ENCODE assay signal across 14 cellular contexts in the genomic region with DNA sequence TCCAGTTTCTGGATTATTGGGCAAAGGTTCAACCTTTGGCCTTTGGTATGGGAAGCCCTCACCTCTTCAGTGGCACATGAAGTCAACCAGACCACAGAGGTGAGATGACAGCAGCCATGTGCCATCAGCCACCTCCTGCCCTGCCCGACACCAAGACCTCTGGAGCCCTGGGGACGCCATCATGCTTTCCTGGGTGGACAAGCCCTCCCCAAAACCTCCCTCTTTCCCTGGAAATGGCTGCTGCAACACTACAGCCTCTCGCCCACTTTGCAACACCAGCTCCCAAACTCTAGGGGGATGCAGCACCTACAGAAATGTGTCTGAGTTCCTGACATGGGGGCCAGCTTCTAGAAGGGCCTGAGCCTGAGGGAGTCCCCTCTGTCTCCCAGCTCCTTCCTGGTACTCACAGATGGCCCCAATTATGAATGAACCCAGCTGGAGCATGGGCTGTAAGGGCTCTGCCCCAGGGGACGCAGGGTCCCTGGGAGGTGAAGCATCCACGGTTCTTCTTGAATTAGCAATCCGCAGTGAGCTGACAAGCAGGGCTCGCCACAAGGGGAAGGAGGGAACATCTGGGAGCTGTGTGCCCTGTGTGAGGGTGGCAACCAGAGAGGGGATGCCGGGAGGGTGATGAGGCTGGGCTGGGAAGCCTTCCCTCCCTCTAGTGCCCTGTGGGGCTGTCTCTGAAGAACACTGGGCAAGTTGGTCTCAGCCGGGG.
"Had no signal": no experiment of that assay in that cellular context is flagged by ENCODE, and none has a peak within 500 bp of the region (broad histone marks: within the 10 kb centered on the region; RNA-seq: fewer than 3 reads in every experiment).

No MANE protein-coding gene starts in this region.

- H3K27ac Mint-ChIP-seq: activated B cell treated with CpG ODN at 0.5 μM for 24 hours; activated CD4-positive, alpha-beta T cell treated with anti-CD3 and anti-CD28 coated beads, Interleukin-2, amount 10 ng/mL, durations not matched to agents 24 days and 14 days; activated naive CD4-positive, alpha-beta T cell treated with anti-CD3 and anti-CD28 coated beads for 36 hours; activated T-helper 2 cell treated with anti-CD3 and anti-CD28 coated beads, Interferon-gamma antibody, Interleukin-2, Interleukin-4, amounts not matched to agents 10 μg/mL and 5 μg/mL and 100 μg/mL, durations not matched to agents 14 hours and 24 hours and 36 hours; stimulated activated naive CD8-positive, alpha-beta T cell treated with anti-CD3 and anti-CD28 coated beads, Interleukin-15, amount 100 ng/mL, for 72 hours had no signal

- DNase-seq: activated B cell treated with CpG ODN at 0.5 μM for 24 hours; activated CD4-positive, alpha-beta T cell treated with anti-CD3 and anti-CD28 coated beads, Interleukin-2, amount 10 ng/mL, durations not matched to agents 24 days and 14 days; activated naive CD4-positive, alpha-beta T cell treated with anti-CD3 and anti-CD28 coated beads for 36 hours; dorsolateral prefrontal cortex; left ventricle myocardium superior; sigmoid colon; spleen; stimulated activated naive CD8-positive, alpha-beta T cell treated with anti-CD3 and anti-CD28 coated beads, Interleukin-15, amount 100 ng/mL, for 72 hours; T-helper 2 cell had no signal

- H2AFZ ChIP-seq: hepatocyte, parathyroid adenoma had no signal

- ATAC-seq: left ventricle myocardium superior; stimulated activated naive CD8-positive, alpha-beta T cell treated with anti-CD3 and anti-CD28 coated beads, Interleukin-15, amount 100 ng/mL, for 72 hours had no signal

- H3K4me1 Mint-ChIP-seq: activated B cell treated with CpG ODN at 0.5 μM for 24 hours; activated CD4-positive, alpha-beta T cell treated with anti-CD3 and anti-CD28 coated beads, Interleukin-2, amount 10 ng/mL, durations not matched to agents 24 days and 14 days; stimulated activated naive CD8-positive, alpha-beta T cell treated with anti-CD3 and anti-CD28 coated beads, Interleukin-15, amount 100 ng/mL, for 72 hours had no signal

- H3K4me3 Mint-ChIP-seq: activated B cell treated with CpG ODN at 0.5 μM for 24 hours; activated CD4-positive, alpha-beta T cell treated with anti-CD3 and anti-CD28 coated beads, Interleukin-2, amount 10 ng/mL, durations not matched to agents 24 days and 14 days; activated naive CD4-positive, alpha-beta T cell treated with anti-CD3 and anti-CD28 coated beads for 36 hours; stimulated activated naive CD8-positive, alpha-beta T cell treated with anti-CD3 and anti-CD28 coated beads, Interleukin-15, amount 100 ng/mL, for 72 hours had no signal

- H3K9me3 ChIP-seq: esophagus muscularis mucosa, sigmoid colon, spleen, testis had no signal

- H3K9me3 Mint-ChIP-seq: activated B cell treated with CpG ODN at 0.5 μM for 24 hours; activated CD4-positive, alpha-beta T cell treated with anti-CD3 and anti-CD28 coated beads, Interleukin-2, amount 10 ng/mL, durations not matched to agents 24 days and 14 days; activated naive CD4-positive, alpha-beta T cell treated with anti-CD3 and anti-CD28 coated beads for 36 hours; activated T-helper 2 cell treated with anti-CD3 and anti-CD28 coated beads, Interferon-gamma antibody, Interleukin-2, Interleukin-4, amounts not matched to agents 10 μg/mL and 5 μg/mL and 100 μg/mL, durations not matched to agents 14 hours and 24 hours and 36 hours; stimulated activated naive CD8-positive, alpha-beta T cell treated with anti-CD3 and anti-CD28 coated beads, Interleukin-15, amount 100 ng/mL, for 72 hours had no signal

- H3K4me2 ChIP-seq: hepatocyte had no signal

- H3K27me3 ChIP-seq: dorsolateral prefrontal cortex, esophagus muscularis mucosa, hepatocyte, sigmoid colon, testis had no signal

- H3K27me3 Mint-ChIP-seq: activated B cell treated with CpG ODN at 0.5 μM for 24 hours; activated CD4-positive, alpha-beta T cell treated with anti-CD3 and anti-CD28 coated beads, Interleukin-2, amount 10 ng/mL, durations not matched to agents 24 days and 14 days; stimulated activated naive CD8-positive, alpha-beta T cell treated with anti-CD3 and anti-CD28 coated beads, Interleukin-15, amount 100 ng/mL, for 72 hours had no signal

- H3K4me3 ChIP-seq: dorsolateral prefrontal cortex, esophagus muscularis mucosa, hepatocyte, sigmoid colon, spleen, testis had no signal

- H3K36me3 ChIP-seq: esophagus muscularis mucosa, sigmoid colon, spleen had no signal

- H3K27ac ChIP-seq: dorsolateral prefrontal cortex, esophagus muscularis mucosa, hepatocyte, parathyroid adenoma, spleen, testis had no signal

- H3K79me2 ChIP-seq: hepatocyte, parathyroid adenoma had no signal

- H3K9ac ChIP-seq: parathyroid adenoma had no signal

- H3K4me1 ChIP-seq: esophagus muscularis mucosa, spleen, testis had no signal
